33 cellular contexts compared by ENCODE assay signal in the genomic region with DNA sequence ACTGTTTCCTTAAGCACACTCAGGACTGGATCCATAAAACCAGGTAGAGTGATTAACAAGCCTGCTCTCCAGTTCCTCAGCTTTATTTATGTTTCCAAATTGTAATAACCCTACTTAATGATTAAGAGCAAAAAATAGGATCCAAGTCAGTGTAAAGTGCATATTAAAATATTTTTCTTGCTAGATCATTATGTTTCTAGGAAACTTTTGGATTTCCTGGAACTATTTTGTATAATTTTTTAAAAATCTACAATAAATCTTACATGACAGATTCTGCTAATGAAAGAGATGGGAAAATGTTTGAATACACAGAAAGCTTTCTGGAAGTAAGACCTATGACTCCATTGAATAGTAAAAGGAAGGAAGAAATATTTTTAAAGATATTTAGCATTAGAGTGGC. TPM values are rescaled to one million over a fixed set of nuclear protein-coding genes. Genes with fewer than 3 reads are reported as not detected.
"Had no signal": no experiment of that assay in that cellular context is flagged by ENCODE, and none has a peak within 500 bp of the region (broad histone marks: within the 10 kb centered on the region; RNA-seq: fewer than 3 reads in every experiment).

No MANE protein-coding gene starts in this region.

- H3K4me1 Mint-ChIP-seq: activated CD4-positive, alpha-beta T cell treated with anti-CD3 and anti-CD28 coated beads for 36 hours; activated CD4-positive, alpha-beta T cell treated with anti-CD3 and anti-CD28 coated beads, Interleukin-2, amount 10 ng/mL, durations not matched to agents 24 days and 14 days; activated CD8-positive, alpha-beta memory T cell treated with anti-CD3 and anti-CD28 coated beads, Interleukin-2, amount 10 ng/mL, durations not matched to agents 7 days and 5 days; activated naive CD4-positive, alpha-beta T cell treated with anti-CD3 and anti-CD28 coated beads, Interleukin-2, amount 10 ng/mL, durations not matched to agents 7 days and 5 days; activated naive CD8-positive, alpha-beta T cell treated with anti-CD3 and anti-CD28 coated beads, Interleukin-2, amount 10 ng/mL, durations not matched to agents 7 days and 5 days; central memory CD8-positive, alpha-beta T cell had no signal

- DNase-seq: activated CD4-positive, alpha-beta memory T cell treated with anti-CD3 and anti-CD28 coated beads for 36 hours; activated CD4-positive, alpha-beta T cell treated with anti-CD3 and anti-CD28 coated beads for 36 hours; activated CD4-positive, alpha-beta T cell treated with anti-CD3 and anti-CD28 coated beads, Interleukin-2, amount 10 ng/mL, durations not matched to agents 24 days and 14 days; activated CD4-positive, CD25-positive, alpha-beta regulatory T cell; activated CD4-positive, CD25-positive, alpha-beta regulatory T cell treated with anti-CD3 and anti-CD28 coated beads, Interleukin-2, amount 50 U/mL, for 72 hours; activated CD8-positive, alpha-beta memory T cell treated with anti-CD3 and anti-CD28 coated beads, Interleukin-2, amount 10 ng/mL, durations not matched to agents 7 days and 5 days; activated CD8-positive, alpha-beta memory T cell treated with anti-CD3 and anti-CD28 coated beads, Interleukin-2, amount 50 U/mL, for 4 hours; activated CD8-positive, alpha-beta T cell treated with anti-CD3 and anti-CD28 coated beads, Interleukin-2, amount 10 ng/mL, durations not matched to agents 7 days and 5 days; activated gamma-delta T cell; activated naive CD4-positive, alpha-beta T cell; activated naive CD4-positive, alpha-beta T cell treated with anti-CD3 and anti-CD28 coated beads, Interleukin-2, amount 10 ng/mL, durations not matched to agents 7 days and 5 days; activated naive CD8-positive, alpha-beta T cell treated with anti-CD3 and anti-CD28 coated beads, Interleukin-2, amount 10 ng/mL, durations not matched to agents 7 days and 5 days; activated T-cell treated with anti-CD3 and anti-CD28 coated beads, Interleukin-2, amount 50 U/mL, for 1 hour; activated T-cell treated with anti-CD3 and anti-CD28 coated beads, Interleukin-2, amount 50 U/mL, for 48 hours; dorsolateral prefrontal cortex; effector memory CD4-positive, alpha-beta T cell; foreskin fibroblast; gastrocnemius medialis; glutamatergic neuron; heart left ventricle; T-helper 2 cell had no signal

- H3K27ac ChIP-seq: ascending aorta, breast epithelium, cardiac muscle cell, coronary artery, dorsolateral prefrontal cortex, gastrocnemius medialis, heart left ventricle had no signal

- H3K9me3 Mint-ChIP-seq: activated CD4-positive, alpha-beta memory T cell treated with anti-CD3 and anti-CD28 coated beads for 36 hours; activated CD4-positive, alpha-beta T cell treated with anti-CD3 and anti-CD28 coated beads, Interleukin-2, amount 10 ng/mL, durations not matched to agents 24 days and 14 days; activated naive CD4-positive, alpha-beta T cell treated with anti-CD3 and anti-CD28 coated beads, Interleukin-2, amount 10 ng/mL, durations not matched to agents 7 days and 5 days; activated naive CD4-positive, alpha-beta T cell treated with anti-CD3 and anti-CD28 coated beads, Interleukin-2, amount 50 U/mL, for 72 hours; activated naive CD8-positive, alpha-beta T cell treated with anti-CD3 and anti-CD28 coated beads, Interleukin-2, amount 10 ng/mL, durations not matched to agents 7 days and 5 days; activated T-helper 1 cell treated with anti-CD3 and anti-CD28 coated beads, Interleukin-12 subunit alpha, Interleukin-12 subunit beta, Interleukin-2, Interleukin-4 antibody, amounts not matched to agents 30 ng/mL and 10 ng/mL and 1 ng/mL, durations not matched to agents 14 hours and 24 hours and 36 hours; brain; central memory CD8-positive, alpha-beta T cell; dendritic cell treated with granulocyte-macrophage colony-stimulating factor and Interleukin-4, amounts not matched to agents 40 ng/mL and 50 ng/mL, for 4 days had no signal

- H3K4me3 ChIP-seq: ascending aorta, breast epithelium, cardiac muscle cell, coronary artery, dorsolateral prefrontal cortex, gastrocnemius medialis, heart left ventricle had no signal

- H3K4me3 Mint-ChIP-seq: activated CD4-positive, alpha-beta memory T cell treated with anti-CD3 and anti-CD28 coated beads for 36 hours; activated CD4-positive, alpha-beta T cell treated with anti-CD3 and anti-CD28 coated beads for 36 hours; activated CD4-positive, alpha-beta T cell treated with anti-CD3 and anti-CD28 coated beads, Interleukin-2, amount 10 ng/mL, durations not matched to agents 24 days and 14 days; activated CD8-positive, alpha-beta memory T cell treated with anti-CD3 and anti-CD28 coated beads, Interleukin-2, amount 10 ng/mL, durations not matched to agents 7 days and 5 days; activated CD8-positive, alpha-beta T cell treated with anti-CD3 and anti-CD28 coated beads, Interleukin-2, amount 10 ng/mL, durations not matched to agents 7 days and 5 days; activated naive CD4-positive, alpha-beta T cell treated with anti-CD3 and anti-CD28 coated beads, Interleukin-2, amount 10 ng/mL, durations not matched to agents 7 days and 5 days; activated naive CD8-positive, alpha-beta T cell treated with anti-CD3 and anti-CD28 coated beads, Interleukin-2, amount 10 ng/mL, durations not matched to agents 7 days and 5 days; activated T-helper 1 cell treated with anti-CD3 and anti-CD28 coated beads, Interleukin-12 subunit alpha, Interleukin-12 subunit beta, Interleukin-2, Interleukin-4 antibody, amounts not matched to agents 30 ng/mL and 10 ng/mL and 1 ng/mL, durations not matched to agents 14 hours and 24 hours and 36 hours; brain; central memory CD8-positive, alpha-beta T cell; dendritic cell treated with granulocyte-macrophage colony-stimulating factor and Interleukin-4, amounts not matched to agents 40 ng/mL and 50 ng/mL, for 4 days had no signal

- H3K27me3 ChIP-seq: ascending aorta, breast epithelium, cardiac muscle cell, dorsolateral prefrontal cortex, gastrocnemius medialis, heart left ventricle had no signal

- H3K36me3 Mint-ChIP-seq: activated CD4-positive, alpha-beta memory T cell treated with anti-CD3 and anti-CD28 coated beads for 36 hours; activated CD8-positive, alpha-beta memory T cell treated with anti-CD3 and anti-CD28 coated beads, Interleukin-2, amount 10 ng/mL, durations not matched to agents 7 days and 5 days; activated naive CD4-positive, alpha-beta T cell treated with anti-CD3 and anti-CD28 coated beads, Interleukin-2, amount 10 ng/mL, durations not matched to agents 7 days and 5 days; activated naive CD4-positive, alpha-beta T cell treated with anti-CD3 and anti-CD28 coated beads, Interleukin-2, amount 50 U/mL, for 72 hours; activated naive CD8-positive, alpha-beta T cell treated with anti-CD3 and anti-CD28 coated beads, Interleukin-2, amount 10 ng/mL, durations not matched to agents 7 days and 5 days; brain had no signal

- H3K27ac Mint-ChIP-seq: activated CD4-positive, alpha-beta memory T cell treated with anti-CD3 and anti-CD28 coated beads for 36 hours; activated CD4-positive, alpha-beta T cell treated with anti-CD3 and anti-CD28 coated beads for 36 hours; activated CD4-positive, alpha-beta T cell treated with anti-CD3 and anti-CD28 coated beads, Interleukin-2, amount 10 ng/mL, durations not matched to agents 24 days and 14 days; activated CD8-positive, alpha-beta memory T cell treated with anti-CD3 and anti-CD28 coated beads, Interleukin-2, amount 10 ng/mL, durations not matched to agents 7 days and 5 days; activated CD8-positive, alpha-beta T cell treated with anti-CD3 and anti-CD28 coated beads, Interleukin-2, amount 10 ng/mL, durations not matched to agents 7 days and 5 days; activated naive CD4-positive, alpha-beta T cell treated with anti-CD3 and anti-CD28 coated beads, Interleukin-2, amount 10 ng/mL, durations not matched to agents 7 days and 5 days; activated naive CD4-positive, alpha-beta T cell treated with anti-CD3 and anti-CD28 coated beads, Interleukin-2, amount 50 U/mL, for 72 hours; activated naive CD8-positive, alpha-beta T cell treated with anti-CD3 and anti-CD28 coated beads, Interleukin-2, amount 10 ng/mL, durations not matched to agents 7 days and 5 days; activated T-helper 1 cell treated with anti-CD3 and anti-CD28 coated beads, Interleukin-12 subunit alpha, Interleukin-12 subunit beta, Interleukin-2, Interleukin-4 antibody, amounts not matched to agents 30 ng/mL and 10 ng/mL and 1 ng/mL, durations not matched to agents 14 hours and 24 hours and 36 hours; brain; dendritic cell treated with granulocyte-macrophage colony-stimulating factor and Interleukin-4, amounts not matched to agents 40 ng/mL and 50 ng/mL, for 4 days had no signal

- H3K9me3 ChIP-seq: ascending aorta, breast epithelium, gastrocnemius medialis, heart left ventricle had no signal

- H3K36me3 ChIP-seq: ascending aorta, breast epithelium, cardiac muscle cell, gastrocnemius medialis, heart left ventricle had no signal

- ATAC-seq: activated CD4-positive, alpha-beta T cell treated with anti-CD3 and anti-CD28 coated beads for 36 hours; activated CD8-positive, alpha-beta memory T cell treated with anti-CD3 and anti-CD28 coated beads, Interleukin-2, amount 10 ng/mL, durations not matched to agents 7 days and 5 days; activated CD8-positive, alpha-beta T cell treated with anti-CD3 and anti-CD28 coated beads, Interleukin-2, amount 10 ng/mL, durations not matched to agents 7 days and 5 days; activated naive CD4-positive, alpha-beta T cell treated with anti-CD3 and anti-CD28 coated beads, Interleukin-2, amount 50 U/mL, for 72 hours; gastrocnemius medialis; heart left ventricle had no signal

- H3K4me1 ChIP-seq: ascending aorta, breast epithelium, gastrocnemius medialis, heart left ventricle had no signal

- H3K27me3 Mint-ChIP-seq: activated CD4-positive, alpha-beta memory T cell treated with anti-CD3 and anti-CD28 coated beads for 36 hours had no signal

RNA-seq across cellular contexts. Expression of a gene that starts 35.5 kb away (rescaled TPM):
- total RNA-seq: activated CD4-positive, alpha-beta memory T cell treated with anti-CD3 and anti-CD28 coated beads for 36 hours; activated CD4-positive, alpha-beta T cell treated with anti-CD3 and anti-CD28 coated beads for 36 hours; activated CD4-positive, alpha-beta T cell treated with anti-CD3 and anti-CD28 coated beads, Interleukin-2, amount 10 ng/mL, durations not matched to agents 24 days and 14 days; activated CD8-positive, alpha-beta memory T cell treated with anti-CD3 and anti-CD28 coated beads for 36 hours; activated CD8-positive, alpha-beta memory T cell treated with anti-CD3 and anti-CD28 coated beads, Interleukin-2, amount 10 ng/mL, durations not matched to agents 7 days and 5 days; activated CD8-positive, alpha-beta T cell treated with anti-CD3 and anti-CD28 coated beads, Interleukin-2, amount 10 ng/mL, durations not matched to agents 7 days and 5 days; activated naive CD4-positive, alpha-beta T cell treated with anti-CD3 and anti-CD28 coated beads, Interleukin-2, amount 50 U/mL, for 72 hours; activated naive CD8-positive, alpha-beta T cell treated with anti-CD3 and anti-CD28 coated beads, Interleukin-2, amount 10 ng/mL, durations not matched to agents 7 days and 5 days; activated T-helper 1 cell treated with anti-CD3 and anti-CD28 coated beads, Interleukin-12 subunit alpha, Interleukin-12 subunit beta, Interleukin-2, Interleukin-4 antibody, amounts not matched to agents 30 ng/mL and 10 ng/mL and 1 ng/mL, durations not matched to agents 14 hours and 24 hours and 36 hours; ascending aorta; cardiac muscle cell; endothelial cell of umbilical vein; heart left ventricle; T-helper 1 cell treated with Interleukin-12 subunit alpha and Interleukin-12 subunit beta and Interleukin-4 antibody, amounts not matched to agents 30 ng/mL and 1 ng/mL, for 36 hours had no signal
- polyA plus RNA-seq: endothelial cell of umbilical vein, heart left ventricle had no signal
